ENCODE assay signal across 9 cellular contexts in genomic region chr1:155137129-155137528, GRCh38. TPM values are rescaled to one million over a fixed set of nuclear protein-coding genes. Genes with fewer than 3 reads are reported as not detected.
DNase-seq lines count a peak whose midpoint lies in the region; FAIRE-seq and TF ChIP-seq lines count a peak whose summit lies in the region.
"Had no signal": no experiment of that assay in that cellular context is flagged by ENCODE, and none has a peak within 500 bp of the region (broad histone marks: within the 10 kb centered on the region; RNA-seq: fewer than 3 reads in every experiment).

No MANE protein-coding gene starts in this region.

- TF ChIP-seq CTCF in MM.1S (IDR thresholded peaks at IDR 0.05; ENCODE audit: low read length) (no peak), nephron (IDR thresholded peaks at IDR 0.05; ENCODE audit: unreplicated experiment in 3 of 3) (no peak)

- H3K9me3 Mint-ChIP-seq in nephron = no peaks in the 10 kb centered on the region

- H2AFZ ChIP-seq in MM.1S (ENCODE audit: low read length) = no peak overlapping the region

- H3K9me2 ChIP-seq in MM.1S (replicated peaks; ENCODE audit: insufficient read depth, low read length) = no peaks in the 10 kb centered on the region

- in situ Hi-C loops in ACHN (cut with HindIII; ENCODE audit: low pct_ligation_motif_present, low pct_unique_long_range_greater_than_20kb, low sequenced_read_pairs) = no loop called here

- no peaks in the 10 kb centered on the region for H3K27me3 ChIP-seq in BLaER1
- peaks cover 17% of the 10 kb centered on the region for H3K27me3 ChIP-seq in MM.1S (replicated peaks; ENCODE audit: insufficient read depth, low read length)
- H3K27me3 ChIP-seq in duodenal mucosa (ENCODE audit: control insufficient read depth in 1 of 2, insufficient read depth in 2 of 2, low read length in 2 of 2) = no peaks in the 10 kb centered on the region

- H3K4me1 ChIP-seq in BLaER1 (peaks cover 54% of the 10 kb centered on the region), MM.1S (ENCODE audit: low read length) (peaks cover 22% of the 10 kb centered on the region), duodenal mucosa (ENCODE audit: control insufficient read depth in 1 of 2, insufficient read depth in 2 of 2, low read length in 2 of 2) (peaks cover 42 to 49% of the 10 kb centered on the region in 2 donors)

- no peak for TF ChIP-seq POLR2A in GM12892 (IDR thresholded peaks at IDR 0.05; ENCODE audit: low read depth, low read length)

- peak overlapping the region; percentile 93 to 96 (median 94) for H3K4me3 Mint-ChIP-seq in nephron

- peak overlapping the region; percentile 84 for H3K9ac ChIP-seq in BLaER1
- H3K9ac ChIP-seq in MM.1S (ENCODE audit: low read length) = peak overlapping the region; percentile 3; the same call in 1 of the 2 replicates
- peak overlapping the region; percentile 76 to 80 for H3K9ac ChIP-seq in duodenal mucosa (ENCODE audit: low read depth in 1 of 2, low read length in 2 of 2)

- FAIRE-seq in GM12892 (lab: Jason Lieb, UNC) = no peak

- peaks cover 42% of the 10 kb centered on the region for H3K4me1 Mint-ChIP-seq in nephron

- no peak for DNase-seq in MM.1S
- no peak for DNase-seq in stimulated activated CD4-positive, alpha-beta T cell treated with anti-CD3 and anti-CD28 coated beads, Interleukin-2, amount 100 ng/mL, for 48 hours
- no peak for DNase-seq in ACHN
- DNase-seq in GM12892 (ENCODE audit: insufficient read length) = no peak
- no peak for DNase-seq in activated CD4-positive, alpha-beta T cell treated with anti-CD3 and anti-CD28 coated beads for 48 hours
- DNase-seq: T1000 had no signal

- peaks cover 33% of the 10 kb centered on the region for H3K79me2 ChIP-seq in MM.1S (ENCODE audit: low read length)

- H3K27ac Mint-ChIP-seq in nephron = peak overlapping the region; percentile 95 to 99 (median 99)

- H3K27me3 Mint-ChIP-seq in nephron (ENCODE audit: low read depth) = no peaks in the 10 kb centered on the region

- no peaks in the 10 kb centered on the region for H3K9me3 ChIP-seq in BLaER1
- no peaks in the 10 kb centered on the region for H3K9me3 ChIP-seq in MM.1S (replicated peaks; ENCODE audit: insufficient read depth, low read length)
- no peaks in the 10 kb centered on the region for H3K9me3 ChIP-seq in duodenal mucosa (ENCODE audit: control insufficient read depth in 1 of 2, low read length in 2 of 2)

- peaks cover 28% of the 10 kb centered on the region for H3F3A ChIP-seq in MM.1S (ENCODE audit: insufficient read depth, low read length)

- peak overlapping the region; percentile 91 for H3K27ac ChIP-seq in BLaER1
- H3K27ac ChIP-seq in MM.1S (ENCODE audit: low read length) = no peak overlapping the region
- peak overlapping the region; percentile 58 for H3K27ac ChIP-seq in duodenal mucosa (ENCODE audit: low read depth, low read length)

- H3K36me3 ChIP-seq in BLaER1 = peaks cover 45% of the 10 kb centered on the region
- no peaks in the 10 kb centered on the region for H3K36me3 ChIP-seq in MM.1S (replicated peaks; ENCODE audit: insufficient read depth, low read length)
- H3K36me3 ChIP-seq in duodenal mucosa (ENCODE audit: control insufficient read depth in 1 of 2, insufficient read depth in 2 of 2, low read length in 2 of 2) = peaks cover 5 to 22% of the 10 kb centered on the region in 2 donors

- H3K4me2 ChIP-seq in BLaER1 = peak overlapping the region; percentile 89
- peak overlapping the region; percentile 47 for H3K4me2 ChIP-seq in MM.1S (ENCODE audit: low read depth, low read length)

- H4K20me1 ChIP-seq in BLaER1 (no peaks in the 10 kb centered on the region), MM.1S (ENCODE audit: insufficient read depth, low read length) (no peaks in the 10 kb centered on the region)

- H3K4me3 ChIP-seq in BLaER1 (peak overlapping the region; percentile 80), MM.1S (ENCODE audit: low read length) (peak overlapping the region; percentile 25), duodenal mucosa (ENCODE audit: low read depth in 1 of 2, low read length in 2 of 2) (peak overlapping the region; percentile 77 to 87)

- H3K36me3 Mint-ChIP-seq in nephron (ENCODE audit: low read depth) = peaks cover 19% of the 10 kb centered on the region

RNA-seq across cellular contexts. Expression of gene SLC50A1, which starts 1.5 kb away (rescaled TPM):
- polyA plus RNA-seq in GM12892 (2012; ENCODE audit: missing spikeins) = 44.4 TPM

RNA-seq across cellular contexts. Expression of gene DPM3, which starts 3.2 kb away (rescaled TPM):
- polyA plus RNA-seq in GM12892 (2012; ENCODE audit: missing spikeins) = 19.6 TPM

RNA-seq across cellular contexts. Expression of gene EFNA1, which starts 9.5 kb away (rescaled TPM):
- 0.36 TPM for polyA plus RNA-seq in GM12892 (2012; ENCODE audit: missing spikeins)

RNA-seq across cellular contexts. Expression of gene KRTCAP2, which starts 36.0 kb away (rescaled TPM):
- polyA plus RNA-seq in GM12892 (2012; ENCODE audit: missing spikeins) = 92.9 TPM

RNA-seq across cellular contexts. Expression of gene TRIM46, which starts 36.5 kb away (rescaled TPM):
- polyA plus RNA-seq in GM12892 (2012; ENCODE audit: missing spikeins) = 1.1 TPM

Comparison
In these comparisons a context has a peak if more than half of its experiments do, and no peak if none do; other contexts are left out.
1. H3K4me3 ChIP-seq: peak in every context shown above with its lines; median percentile 82 in duodenal mucosa; 80 in BLaER1; 25 in MM.1S.
2. H3K9ac ChIP-seq: peak in every context shown above with its lines; median percentile 84 in BLaER1; 78 in duodenal mucosa; 3 in MM.1S.